ENCODE assay signal across 15 cellular contexts in genomic region chr7:80185571-80185970, GRCh38. TPM values are rescaled to one million over a fixed set of nuclear protein-coding genes. Genes with fewer than 3 reads are reported as not detected.
"Had no signal": no experiment of that assay in that cellular context is flagged by ENCODE, and none has a peak within 500 bp of the region (broad histone marks: within the 10 kb centered on the region; RNA-seq: fewer than 3 reads in every experiment).

No MANE protein-coding gene starts in this region.

- ATAC-seq: activated T-helper 17 cell treated with anti-CD3 and anti-CD28 coated beads, Interleukin-2, amount 50 U/mL, for 72 hours; foreskin keratinocyte; sciatic nerve; T-helper 17 cell had no signal

- H3K27ac Mint-ChIP-seq: activated CD4-positive, alpha-beta T cell treated with anti-CD3 and anti-CD28 coated beads, Interleukin-2, amount 10 ng/mL, durations not matched to agents 7 days and 5 days; activated naive CD4-positive, alpha-beta T cell treated with anti-CD3 and anti-CD28 coated beads, Interleukin-2, amount 50 U/mL, for 24 hours; activated T-helper 17 cell treated with anti-CD3 and anti-CD28 coated beads, Interleukin-2, amount 50 U/mL, for 72 hours; T-helper 17 cell had no signal

- DNase-seq: activated CD4-positive, alpha-beta T cell treated with anti-CD3 and anti-CD28 coated beads, Interleukin-2, amount 10 ng/mL, durations not matched to agents 7 days and 5 days; activated T-cell treated with anti-CD3 and anti-CD28 coated beads for 4 hours; adrenal gland; cortex of kidney; effector CD8-positive, alpha-beta T cell; foreskin keratinocyte; kidney glomerular epithelial cell; spleen; stomach; T-helper 17 cell; thyroid gland had no signal

- H3K4me3 ChIP-seq: adrenal gland, spleen, stomach, thyroid gland had no signal

- H3K4me3 Mint-ChIP-seq: activated CD4-positive, alpha-beta T cell treated with anti-CD3 and anti-CD28 coated beads, Interleukin-2, amount 10 ng/mL, durations not matched to agents 7 days and 5 days; activated naive CD4-positive, alpha-beta T cell treated with anti-CD3 and anti-CD28 coated beads, Interleukin-2, amount 50 U/mL, for 24 hours; activated T-helper 17 cell treated with anti-CD3 and anti-CD28 coated beads, Interleukin-2, amount 50 U/mL, for 72 hours; central memory CD8-positive, alpha-beta T cell; T-helper 17 cell had no signal

- H3K27me3 Mint-ChIP-seq: activated CD4-positive, alpha-beta T cell treated with anti-CD3 and anti-CD28 coated beads, Interleukin-2, amount 10 ng/mL, durations not matched to agents 7 days and 5 days; activated naive CD4-positive, alpha-beta T cell treated with anti-CD3 and anti-CD28 coated beads, Interleukin-2, amount 50 U/mL, for 24 hours; activated T-helper 17 cell treated with anti-CD3 and anti-CD28 coated beads, Interleukin-2, amount 50 U/mL, for 72 hours; central memory CD8-positive, alpha-beta T cell; T-helper 17 cell had no signal

- H3K27me3 ChIP-seq: adrenal gland, foreskin keratinocyte, spleen, stomach, thyroid gland had no signal

- H3K36me3 ChIP-seq: adrenal gland, spleen, stomach, thyroid gland had no signal

- H3K4me1 Mint-ChIP-seq: activated CD4-positive, alpha-beta T cell treated with anti-CD3 and anti-CD28 coated beads, Interleukin-2, amount 10 ng/mL, durations not matched to agents 7 days and 5 days; activated naive CD4-positive, alpha-beta T cell treated with anti-CD3 and anti-CD28 coated beads, Interleukin-2, amount 50 U/mL, for 24 hours; activated T-helper 17 cell treated with anti-CD3 and anti-CD28 coated beads, Interleukin-2, amount 50 U/mL, for 72 hours; central memory CD8-positive, alpha-beta T cell; T-helper 17 cell had no signal

- H3K9me3 ChIP-seq: adrenal gland, spleen, stomach, thyroid gland had no signal

- H3K4me1 ChIP-seq: spleen had no signal

- H3K9me3 Mint-ChIP-seq: activated CD4-positive, alpha-beta T cell treated with anti-CD3 and anti-CD28 coated beads, Interleukin-2, amount 10 ng/mL, durations not matched to agents 7 days and 5 days; activated naive CD4-positive, alpha-beta T cell treated with anti-CD3 and anti-CD28 coated beads, Interleukin-2, amount 50 U/mL, for 24 hours had no signal

- H3K27ac ChIP-seq: adrenal gland, foreskin keratinocyte, spleen, stomach, thyroid gland had no signal

- H3K36me3 Mint-ChIP-seq: activated naive CD4-positive, alpha-beta T cell treated with anti-CD3 and anti-CD28 coated beads, Interleukin-2, amount 50 U/mL, for 24 hours had no signal

RNA-seq across cellular contexts. Expression of gene GNAI1, which starts 50.9 kb away (rescaled TPM):
- total RNA-seq: activated T-helper 17 cell treated with anti-CD3 and anti-CD28 coated beads, Interleukin-2, amount 50 U/mL, for 72 hours had no signal
